In genomic region chr12:32131666-32132065, GRCh38 we compare ENCODE assay signal across 1 cellular context.
TF ChIP-seq lines count a peak whose summit lies in the region.

No MANE protein-coding gene starts in this region.

TF ChIP-seq in HepG2, 621 proteins besides CTCF, POLR2A, EP300 and RAD21 (continued from another document):
- TF ChIP-seq FOXP4 (CRISPR knock-in tag; IDR thresholded peaks at IDR 0.05), result peak; percentile 44
- no peak for TF ChIP-seq THAP11 (CRISPR knock-in tag; IDR thresholded peaks at IDR 0.05)
- 0 out of 2 replicates have a peak, but pooled peaks have one; percentile 15 for TF ChIP-seq ZGPAT (CRISPR knock-in tag; IDR thresholded peaks at IDR 0.05)
- 0 out of 2 replicates have a peak, but pooled peaks have one; percentile 26 for TF ChIP-seq ZBTB33 (CRISPR knock-in tag; IDR thresholded peaks at IDR 0.05)
- no peak for TF ChIP-seq ZNF558 (CRISPR knock-in tag; IDR thresholded peaks at IDR 0.05; ENCODE audit: borderline replicate concordance)
- 0 out of 2 replicates have a peak, but pooled peaks have one; percentile 14 for TF ChIP-seq RARA (CRISPR knock-in tag; IDR thresholded peaks at IDR 0.05)
- peak; percentile 42; the same call in 1 of the 2 replicates for TF ChIP-seq TBX3 (IDR thresholded peaks at IDR 0.05; ENCODE audit: borderline replicate concordance)
- TF ChIP-seq HNF4A (CRISPR knock-in tag; IDR thresholded peaks at IDR 0.05), result peak; percentile 77
- TF ChIP-seq ZNF460 (CRISPR knock-in tag; IDR thresholded peaks at IDR 0.05; ENCODE audit: borderline replicate concordance), result no peak
- no peak for TF ChIP-seq ZNF503 (CRISPR knock-in tag; IDR thresholded peaks at IDR 0.05)
- no peak for TF ChIP-seq HMGXB4 (CRISPR knock-in tag; IDR thresholded peaks at IDR 0.05; ENCODE audit: borderline replicate concordance in 1 of 2, low read depth in 1 of 2)
- TF ChIP-seq, protein P1, sequence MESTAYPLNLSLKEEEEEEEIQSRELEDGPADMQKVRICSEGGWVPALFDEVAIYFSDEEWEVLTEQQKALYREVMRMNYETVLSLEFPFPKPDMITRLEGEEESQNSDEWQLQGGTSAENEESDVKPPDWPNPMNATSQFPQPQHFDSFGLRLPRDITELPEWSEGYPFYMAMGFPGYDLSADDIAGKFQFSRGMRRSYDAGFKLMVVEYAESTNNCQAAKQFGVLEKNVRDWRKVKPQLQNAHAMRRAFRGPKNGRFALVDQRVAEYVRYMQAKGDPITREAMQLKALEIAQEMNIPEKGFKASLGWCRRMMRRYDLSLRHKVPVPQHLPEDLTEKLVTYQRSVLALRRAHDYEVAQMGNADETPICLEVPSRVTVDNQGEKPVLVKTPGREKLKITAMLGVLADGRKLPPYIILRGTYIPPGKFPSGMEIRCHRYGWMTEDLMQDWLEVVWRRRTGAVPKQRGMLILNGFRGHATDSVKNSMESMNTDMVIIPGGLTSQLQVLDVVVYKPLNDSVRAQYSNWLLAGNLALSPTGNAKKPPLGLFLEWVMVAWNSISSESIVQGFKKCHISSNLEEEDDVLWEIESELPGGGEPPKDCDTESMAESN (CRISPR knock-in tag; conservative IDR thresholded peaks at IDR 0.05), result 0 out of 2 replicates have a peak, but pooled peaks have one; percentile 59
- TF ChIP-seq FOXP1 (IDR thresholded peaks at IDR 0.05), result no peak
- TF ChIP-seq FOXP1 (CRISPR knock-in tag; IDR thresholded peaks at IDR 0.05), result no peak
- no peak for TF ChIP-seq ZNF629 (CRISPR knock-in tag; conservative IDR thresholded peaks at IDR 0.05)
- TF ChIP-seq, protein P2, sequence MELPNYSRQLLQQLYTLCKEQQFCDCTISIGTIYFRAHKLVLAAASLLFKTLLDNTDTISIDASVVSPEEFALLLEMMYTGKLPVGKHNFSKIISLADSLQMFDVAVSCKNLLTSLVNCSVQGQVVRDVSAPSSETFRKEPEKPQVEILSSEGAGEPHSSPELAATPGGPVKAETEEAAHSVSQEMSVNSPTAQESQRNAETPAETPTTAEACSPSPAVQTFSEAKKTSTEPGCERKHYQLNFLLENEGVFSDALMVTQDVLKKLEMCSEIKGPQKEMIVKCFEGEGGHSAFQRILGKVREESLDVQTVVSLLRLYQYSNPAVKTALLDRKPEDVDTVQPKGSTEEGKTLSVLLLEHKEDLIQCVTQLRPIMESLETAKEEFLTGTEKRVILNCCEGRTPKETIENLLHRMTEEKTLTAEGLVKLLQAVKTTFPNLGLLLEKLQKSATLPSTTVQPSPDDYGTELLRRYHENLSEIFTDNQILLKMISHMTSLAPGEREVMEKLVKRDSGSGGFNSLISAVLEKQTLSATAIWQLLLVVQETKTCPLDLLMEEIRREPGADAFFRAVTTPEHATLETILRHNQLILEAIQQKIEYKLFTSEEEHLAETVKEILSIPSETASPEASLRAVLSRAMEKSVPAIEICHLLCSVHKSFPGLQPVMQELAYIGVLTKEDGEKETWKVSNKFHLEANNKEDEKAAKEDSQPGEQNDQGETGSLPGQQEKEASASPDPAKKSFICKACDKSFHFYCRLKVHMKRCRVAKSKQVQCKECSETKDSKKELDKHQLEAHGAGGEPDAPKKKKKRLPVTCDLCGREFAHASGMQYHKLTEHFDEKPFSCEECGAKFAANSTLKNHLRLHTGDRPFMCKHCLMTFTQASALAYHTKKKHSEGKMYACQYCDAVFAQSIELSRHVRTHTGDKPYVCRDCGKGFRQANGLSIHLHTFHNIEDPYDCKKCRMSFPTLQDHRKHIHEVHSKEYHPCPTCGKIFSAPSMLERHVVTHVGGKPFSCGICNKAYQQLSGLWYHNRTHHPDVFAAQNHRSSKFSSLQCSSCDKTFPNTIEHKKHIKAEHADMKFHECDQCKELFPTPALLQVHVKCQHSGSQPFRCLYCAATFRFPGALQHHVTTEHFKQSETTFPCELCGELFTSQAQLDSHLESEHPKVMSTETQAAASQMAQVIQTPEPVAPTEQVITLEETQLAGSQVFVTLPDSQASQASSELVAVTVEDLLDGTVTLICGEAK (IDR thresholded peaks at IDR 0.05), result no peak
- TF ChIP-seq, protein P2 (CRISPR knock-in tag; IDR thresholded peaks at IDR 0.05), result no peak
- peak; percentile 69; the same call in 1 of the 2 replicates for TF ChIP-seq SOX5 (CRISPR knock-in tag; IDR thresholded peaks at IDR 0.05; ENCODE audit: borderline replicate concordance)
- peak; percentile 16 for TF ChIP-seq TEAD3 (CRISPR knock-in tag; optimal IDR thresholded peaks at IDR 0.05; ENCODE audit: borderline replicate concordance)
TF ChIP-seq in HepG2: peak in this region for 21.
